In genomic region chr12:40745386-40745785, GRCh38 we compare ENCODE assay signal across 1 cellular context.
TF ChIP-seq lines count a peak whose summit lies in the region.

No MANE protein-coding gene starts in this region.

TF ChIP-seq in H1, 55 proteins besides CTCF, POLR2A, EP300 and RAD21:
- TF ChIP-seq TBP (IDR thresholded peaks at IDR 0.05; ENCODE audit: low read depth, low read length) = no peak
- TF ChIP-seq CTBP2 (IDR thresholded peaks at IDR 0.05; ENCODE audit: borderline replicate concordance, insufficient read depth, insufficient read length, low read length) = no peak
TF ChIP-seq in H1: peak in this region for 0.
